Comparison of ENCODE assay signal across 22 cellular contexts in the genomic region with DNA sequence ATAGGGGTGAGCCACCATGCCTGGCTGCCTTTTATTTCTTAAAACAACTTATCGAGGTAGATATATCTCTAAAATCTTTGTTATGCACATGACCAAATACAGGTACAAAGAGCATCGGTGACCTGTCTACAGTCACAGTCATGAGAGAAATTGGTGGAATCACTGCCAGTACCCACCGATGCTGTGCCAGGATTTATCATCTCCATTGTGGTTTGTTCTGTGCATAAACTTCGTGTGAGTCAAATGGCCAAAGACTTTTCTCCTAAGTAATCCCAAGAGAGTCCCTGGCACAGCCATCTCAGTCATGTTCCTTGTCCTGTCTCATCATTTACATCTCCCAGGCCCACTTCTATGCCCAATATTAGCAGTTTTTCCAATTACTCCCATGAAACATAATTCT. TPM values are rescaled to one million over a fixed set of nuclear protein-coding genes. Genes with fewer than 3 reads are reported as not detected.
DNase-seq lines count a peak whose midpoint lies in the region; ATAC-seq, FAIRE-seq and TF ChIP-seq lines count a peak whose summit lies in the region.
"Had no signal": no experiment of that assay in that cellular context is flagged by ENCODE, and none has a peak within 500 bp of the region (broad histone marks: within the 10 kb centered on the region; RNA-seq: fewer than 3 reads in every experiment).

No MANE protein-coding gene starts in this region.

- H2AFZ ChIP-seq in mammary epithelial cell (ENCODE audit: low read depth, low read length) = no peak overlapping the region

- no peak overlapping the region for H3K9ac ChIP-seq in mammary epithelial cell (ENCODE audit: insufficient read depth, low read length)

- H3K79me2 ChIP-seq in mammary epithelial cell (ENCODE audit: insufficient read depth, low read length) = no peaks in the 10 kb centered on the region

- TF ChIP-seq POLR2A in tibial nerve (IDR thresholded peaks at IDR 0.05) = no peak

- no TSS peak for BruUV-seq in mammary epithelial cell (replicated peaks; lab: Mats Ljungman, UMichigan)
- BruUV-seq in MCF 10A (replicated peaks; lab: Mats Ljungman, UMichigan) = no TSS peak

- H3K27ac Mint-ChIP-seq in MCF 10A (ENCODE audit: low read depth, unreplicated experiment) = no peak overlapping the region
- H3K27ac Mint-ChIP-seq: CD14-positive monocyte; CD4-positive, alpha-beta memory T cell had no signal

- dilution Hi-C loops in mammary epithelial cell (cut with HindIII; ENCODE audit: low sequenced_read_pairs) = no loop called here

- H3K4me2 ChIP-seq in mammary epithelial cell (ENCODE audit: insufficient read depth, low read depth, low read length) = no peak overlapping the region
- H3K4me2 ChIP-seq: A549 had no signal

- H3K4me3 ChIP-seq in mammary epithelial cell (replicated peaks in 1 of 3; ENCODE audit: insufficient read depth in 1 of 3, low read depth in 2 of 3, low read length in 3 of 3) (no peak overlapping the region), tibial nerve (no peak overlapping the region), coronary artery (no peak overlapping the region)
- H3K4me3 ChIP-seq: A549, GM12878, HAP-1 had no signal

- no peaks in the 10 kb centered on the region for H3K36me3 ChIP-seq in mammary epithelial cell (ENCODE audit: insufficient read depth, low read length)
- no peaks in the 10 kb centered on the region for H3K36me3 ChIP-seq in tibial nerve
- H3K36me3 ChIP-seq: HAP-1 had no signal

- H3K4me3 Mint-ChIP-seq in MCF 10A (ENCODE audit: unreplicated experiment) = no peak overlapping the region
- H3K4me3 Mint-ChIP-seq: CD14-positive monocyte; CD4-positive, alpha-beta memory T cell had no signal

- FAIRE-seq in RCC 7860 (lab: Jason Lieb, UNC) = peak; percentile 26
- FAIRE-seq: A549, GM12878 had no signal

- H3K9me3 Mint-ChIP-seq in MCF 10A (ENCODE audit: unreplicated experiment) = no peaks in the 10 kb centered on the region

- H3K9me3 ChIP-seq in mammary epithelial cell (replicated peaks; ENCODE audit: insufficient read depth, low read length) (no peaks in the 10 kb centered on the region), tibial nerve (peaks cover 0 to 4% (median 0%) of the 10 kb centered on the region in 4 donors)
- H3K9me3 ChIP-seq: A549, HAP-1 had no signal

- TF ChIP-seq CTCF in mammary epithelial cell (conservative IDR thresholded peaks at IDR 0.05 in 1 of 2, IDR thresholded peaks at IDR 0.05 in 1 of 2; ENCODE audit: extremely low read depth in 1 of 2, insufficient read depth in 1 of 2, low read depth in 1 of 2, low read length in 2 of 2) (no peak), MCF 10A (IDR thresholded peaks at IDR 0.05; ENCODE audit: unreplicated experiment) (no peak), tibial nerve (IDR thresholded peaks at IDR 0.05) (no peak), coronary artery (IDR thresholded peaks at IDR 0.05) (no peak)

- no peak for ATAC-seq in HG03571 (IDR thresholded peaks at IDR 0.05; ENCODE audit: unreplicated experiment)
- ATAC-seq: A549, GM12878 had no signal

- POLR2A ChIA-PET in MCF 10A (lab: Yijun Ruan, JAX) = no interaction called here

- intact Hi-C loops in mammary epithelial cell (cut with micrococcal nuclease) (no loop called here), MCF 10A (cut with micrococcal nuclease) (no loop called here)

- DNase-seq in mammary epithelial cell (peak; percentile 14), MCF 10A (ENCODE audit: unreplicated experiment) (no peak), RCC 7860 (ENCODE audit: low spot score) (no peak), islet precursor cell (peak; percentile 12), tibial nerve (ENCODE audit: low spot score in 2 of 2) (no peak), coronary artery (ENCODE audit: low spot score) (no peak)
- DNase-seq: AML-193; CD4-positive, alpha-beta memory T cell; DMS153; DMS79 treated with DMSO at 0.1 percent for 48 hours; EL; IMR-90 had no signal

- no peaks in the 10 kb centered on the region for H4K20me1 ChIP-seq in mammary epithelial cell (ENCODE audit: insufficient read depth, low read length)

- no peaks in the 10 kb centered on the region for H3K36me3 Mint-ChIP-seq in MCF 10A (ENCODE audit: insufficient read depth, unreplicated experiment)
- H3K36me3 Mint-ChIP-seq: CD14-positive monocyte; CD4-positive, alpha-beta memory T cell had no signal

- H3K27me3 ChIP-seq in mammary epithelial cell (ENCODE audit: insufficient read depth, low read length) (peaks cover under 1% of the 10 kb centered on the region), tibial nerve (no peaks in the 10 kb centered on the region)

- no peak overlapping the region for H3K27ac ChIP-seq in mammary epithelial cell (ENCODE audit: insufficient read depth, low read depth, low read length)
- H3K27ac ChIP-seq in tibial nerve = no peak overlapping the region
- H3K27ac ChIP-seq in coronary artery = no peak overlapping the region
- H3K27ac ChIP-seq: 22Rv1, A549 had no signal

- H3K4me1 Mint-ChIP-seq in MCF 10A (ENCODE audit: insufficient read depth, unreplicated experiment) = no peaks in the 10 kb centered on the region
- H3K4me1 Mint-ChIP-seq: CD14-positive monocyte had no signal

- 48% methylated on average over 3 of the region's 4 CpGs for WGBS in mammary epithelial cell (ENCODE audit: low coverage, missing lambda C conversion rate)
- WGBS in tibial nerve, 2 donors = 89 to 90% methylated on average over 4 of the region's 4 CpGs

- TF ChIP-seq EP300 in tibial nerve (IDR thresholded peaks at IDR 0.05) = no peak

- CTCF ChIA-PET in mammary epithelial cell (lab: Charles Lee; ENCODE audit: low non-redundant PET) (no interaction called here), MCF 10A (lab: Yijun Ruan, JAX) (no interaction called here)

- H3K4me1 ChIP-seq in mammary epithelial cell (ENCODE audit: insufficient read depth, low read length) (no peaks in the 10 kb centered on the region), tibial nerve (no peaks in the 10 kb centered on the region)
- H3K4me1 ChIP-seq: A549, HAP-1 had no signal

- in situ Hi-C loops in mammary epithelial cell (cut with MboI; ENCODE audit: low sequenced_read_pairs in 2 of 2) = no loop called here

- no peaks in the 10 kb centered on the region for H3K27me3 Mint-ChIP-seq in MCF 10A (ENCODE audit: insufficient read depth, unreplicated experiment)

RNA-seq across cellular contexts. Expression of gene GSTA3, which starts 9.0 kb away (rescaled TPM):
- total RNA-seq in mammary epithelial cell = not detected
- not detected for polyA plus RNA-seq in mammary epithelial cell
- polyA minus RNA-seq in mammary epithelial cell = not detected
- total RNA-seq in MCF 10A (2022) = not detected in 2 replicates
- total RNA-seq in tibial nerve = not detected
- total RNA-seq: CD4-positive, alpha-beta memory T cell; G401; GM12878; HT-29; IMR-90 had no signal
- polyA plus RNA-seq: A549; BJ; CD14-positive monocyte; CD4-positive, alpha-beta memory T cell; GM12878; IMR-90 had no signal

RNA-seq across cellular contexts. Expression of gene GSTA5, which starts 59.9 kb away (rescaled TPM):
- total RNA-seq in mammary epithelial cell (under 1 TPM in 1 of 2 donors, not detected in 1; 0.17 TPM), MCF 10A (2022) (not detected in 2 replicates), tibial nerve (not detected)
- not detected for polyA plus RNA-seq in mammary epithelial cell
- polyA minus RNA-seq in mammary epithelial cell = not detected
- total RNA-seq: CD4-positive, alpha-beta memory T cell; G401; GM12878; H4; HT-29; IMR-90 had no signal
- polyA plus RNA-seq: A549; BJ; CD14-positive monocyte; CD4-positive, alpha-beta memory T cell; GM12878; IMR-90 had no signal

Comparison
In these comparisons a context has a peak if more than half of its experiments do, and no peak if none do; other contexts are left out.
1. DNase-seq: peak in mammary epithelial cell (single experiment) and islet precursor cell (single experiment); none in MCF 10A (single experiment), RCC 7860 (single experiment), tibial nerve (0 of 2) and coronary artery (single experiment).